7 cellular contexts compared by ENCODE assay signal in the genomic region with DNA sequence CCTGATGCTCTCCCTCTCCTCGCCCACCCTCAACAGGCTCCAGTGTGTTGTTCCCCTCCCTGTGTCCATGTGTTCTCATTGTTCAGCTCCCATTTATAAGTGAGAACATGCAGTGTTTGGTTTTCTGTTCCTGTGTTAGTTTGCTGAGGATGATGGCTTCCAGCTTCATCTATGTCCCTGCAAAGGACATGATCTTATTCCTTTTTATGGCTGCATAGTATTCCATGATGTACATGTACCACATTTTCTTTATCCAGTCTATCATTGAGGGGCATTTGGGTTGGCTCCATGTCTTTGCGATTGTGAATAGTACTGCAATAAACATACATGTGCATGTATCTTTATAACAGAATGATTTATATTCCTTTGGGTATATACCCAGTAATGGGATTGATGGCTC.
DNase-seq lines count a peak whose midpoint lies in the region; ATAC-seq and TF ChIP-seq lines count a peak whose summit lies in the region.
"Not testable (repeated sequence)": the region's sequence is repeated elsewhere in the genome, so short reads cannot be mapped to it uniquely, and the experiment has no call there.

No MANE protein-coding gene starts in this region.

- not testable (repeated sequence) for H3K36me3 ChIP-seq in HEK293 (ENCODE audit: control insufficient read depth in 2 of 2, insufficient read depth in 1 of 2, low read length in 2 of 2)

- not testable (repeated sequence) for TF ChIP-seq CTCF in HEK293 (tag by site-specific recombination; IDR thresholded peaks at IDR 0.05); activated CD8-positive, alpha-beta T cell treated with anti-CD3 and anti-CD28 coated beads for 36 hours (IDR thresholded peaks at IDR 0.05)

- not testable (repeated sequence) for H3K4me3 ChIP-seq in HEK293 (ENCODE audit: low read depth, low read length)

- POLR2A ChIA-PET in HEK293 (lab: Yijun Ruan, JAX), result not testable (repeated sequence)
- POLR2A ChIA-PET in activated CD8-positive, alpha-beta T cell treated with anti-CD3 and anti-CD28 coated beads for 36 hours (lab: Charles Lee), result interaction anchor here (1.0 kb wide), 1 partner anchor 29 kb away, joined by 5 read pairs; no protein-coding TSS in a partner anchor

- not testable (repeated sequence) for H3K9me3 ChIP-seq in HEK293 (ENCODE audit: control insufficient read depth, insufficient read depth, low read depth, low read length); T-helper 17 cell (ENCODE audit: control insufficient read depth, low read length, poor library complexity, severe bottlenecking)

- not testable (repeated sequence) for H3K4me3 Mint-ChIP-seq in T-helper 17 cell; activated CD8-positive, alpha-beta T cell treated with anti-CD3 and anti-CD28 coated beads for 36 hours; activated T-helper 17 cell treated with anti-CD3 and anti-CD28 coated beads, Interleukin-2, amount 50 U/mL, for 72 hours; activated naive CD8-positive, alpha-beta T cell treated with anti-CD3 and anti-CD28 coated beads for 36 hours; memory B cell; stimulated activated memory B cell treated with anti-CD40 and anti-IgM and Interleukin-4, amounts not matched to agents 10 μg/mL and 1 μg/mL and 100 μg/mL, for 72 hours

- not testable (repeated sequence) for H3K27me3 Mint-ChIP-seq in T-helper 17 cell; activated CD8-positive, alpha-beta T cell treated with anti-CD3 and anti-CD28 coated beads for 36 hours; activated T-helper 17 cell treated with anti-CD3 and anti-CD28 coated beads, Interleukin-2, amount 50 U/mL, for 72 hours; activated naive CD8-positive, alpha-beta T cell treated with anti-CD3 and anti-CD28 coated beads for 36 hours; memory B cell; stimulated activated memory B cell treated with anti-CD40 and anti-IgM and Interleukin-4, amounts not matched to agents 10 μg/mL and 1 μg/mL and 100 μg/mL, for 72 hours

- H3K9me3 Mint-ChIP-seq in activated CD8-positive, alpha-beta T cell treated with anti-CD3 and anti-CD28 coated beads for 36 hours; activated T-helper 17 cell treated with anti-CD3 and anti-CD28 coated beads, Interleukin-2, amount 50 U/mL, for 72 hours; activated naive CD8-positive, alpha-beta T cell treated with anti-CD3 and anti-CD28 coated beads for 36 hours; memory B cell; stimulated activated memory B cell treated with anti-CD40 and anti-IgM and Interleukin-4, amounts not matched to agents 10 μg/mL and 1 μg/mL and 100 μg/mL, for 72 hours: not testable (repeated sequence)

- CTCF ChIA-PET in HEK293 (lab: Yijun Ruan, JAX), result interaction anchor here (0.6 to 0.7 kb wide), 2 partner anchors 174 to 328 kb away, joined by 3 read pairs; no protein-coding TSS in a partner anchor
- CTCF ChIA-PET in activated CD8-positive, alpha-beta T cell treated with anti-CD3 and anti-CD28 coated beads for 36 hours (lab: Charles Lee), result interaction anchor here (0.7 kb wide), 1 partner anchor 23 kb away, joined by 3 read pairs; no protein-coding TSS in a partner anchor

- peaks cover 58% of the 10 kb centered on the region for H3K4me1 Mint-ChIP-seq in T-helper 17 cell
- H3K4me1 Mint-ChIP-seq in activated CD8-positive, alpha-beta T cell treated with anti-CD3 and anti-CD28 coated beads for 36 hours (ENCODE audit: low read depth), result peaks cover 75% of the 10 kb centered on the region
- peaks cover 55% of the 10 kb centered on the region for H3K4me1 Mint-ChIP-seq in activated T-helper 17 cell treated with anti-CD3 and anti-CD28 coated beads, Interleukin-2, amount 50 U/mL, for 72 hours
- peaks cover 57% of the 10 kb centered on the region for H3K4me1 Mint-ChIP-seq in activated naive CD8-positive, alpha-beta T cell treated with anti-CD3 and anti-CD28 coated beads for 36 hours
- H3K4me1 Mint-ChIP-seq in memory B cell, result peaks cover 47% of the 10 kb centered on the region
- H3K4me1 Mint-ChIP-seq in stimulated activated memory B cell treated with anti-CD40 and anti-IgM and Interleukin-4, amounts not matched to agents 10 μg/mL and 1 μg/mL and 100 μg/mL, for 72 hours, result peaks cover 75% of the 10 kb centered on the region

- not testable (repeated sequence) for H3K27ac ChIP-seq in HEK293 (ENCODE audit: extremely low read depth, low read depth, low read length)

- peak overlapping the region; percentile 72 for H3K27ac Mint-ChIP-seq in T-helper 17 cell
- H3K27ac Mint-ChIP-seq in activated CD8-positive, alpha-beta T cell treated with anti-CD3 and anti-CD28 coated beads for 36 hours, result peak overlapping the region; percentile 1
- peak overlapping the region; percentile 52 for H3K27ac Mint-ChIP-seq in activated T-helper 17 cell treated with anti-CD3 and anti-CD28 coated beads, Interleukin-2, amount 50 U/mL, for 72 hours
- peak overlapping the region; percentile 14 for H3K27ac Mint-ChIP-seq in activated naive CD8-positive, alpha-beta T cell treated with anti-CD3 and anti-CD28 coated beads for 36 hours
- peak overlapping the region; percentile 74 for H3K27ac Mint-ChIP-seq in memory B cell
- peak overlapping the region; percentile 74 for H3K27ac Mint-ChIP-seq in stimulated activated memory B cell treated with anti-CD40 and anti-IgM and Interleukin-4, amounts not matched to agents 10 μg/mL and 1 μg/mL and 100 μg/mL, for 72 hours

- H3K36me3 Mint-ChIP-seq in T-helper 17 cell (ENCODE audit: low read depth), result not testable (repeated sequence)
- H3K36me3 Mint-ChIP-seq in activated CD8-positive, alpha-beta T cell treated with anti-CD3 and anti-CD28 coated beads for 36 hours (ENCODE audit: low read depth), result peaks cover 45% of the 10 kb centered on the region
- peaks cover 65% of the 10 kb centered on the region for H3K36me3 Mint-ChIP-seq in activated T-helper 17 cell treated with anti-CD3 and anti-CD28 coated beads, Interleukin-2, amount 50 U/mL, for 72 hours (ENCODE audit: low read depth)
- H3K36me3 Mint-ChIP-seq in activated naive CD8-positive, alpha-beta T cell treated with anti-CD3 and anti-CD28 coated beads for 36 hours, result peaks cover 43% of the 10 kb centered on the region
- peaks cover 13% of the 10 kb centered on the region for H3K36me3 Mint-ChIP-seq in memory B cell
- peaks cover 20% of the 10 kb centered on the region for H3K36me3 Mint-ChIP-seq in stimulated activated memory B cell treated with anti-CD40 and anti-IgM and Interleukin-4, amounts not matched to agents 10 μg/mL and 1 μg/mL and 100 μg/mL, for 72 hours

- peaks cover 45% of the 10 kb centered on the region for H3K4me1 ChIP-seq in HEK293 (ENCODE audit: control insufficient read depth, insufficient read depth, low read length)

- ATAC-seq in T-helper 17 cell; activated CD8-positive, alpha-beta T cell treated with anti-CD3 and anti-CD28 coated beads for 36 hours; activated T-helper 17 cell treated with anti-CD3 and anti-CD28 coated beads, Interleukin-2, amount 50 U/mL, for 72 hours (replicated peaks); memory B cell (ENCODE audit: low read depth); stimulated activated memory B cell treated with anti-CD40 and anti-IgM and Interleukin-4, amounts not matched to agents 10 μg/mL and 1 μg/mL and 100 μg/mL, for 72 hours: not testable (repeated sequence)

- intact Hi-C loops in activated CD8-positive, alpha-beta T cell treated with anti-CD3 and anti-CD28 coated beads for 36 hours (cut with micrococcal nuclease), result not testable (repeated sequence)

- not testable (repeated sequence) for DNase-seq in T-helper 17 cell; activated CD8-positive, alpha-beta T cell treated with anti-CD3 and anti-CD28 coated beads for 36 hours; activated naive CD8-positive, alpha-beta T cell treated with anti-CD3 and anti-CD28 coated beads for 36 hours; memory B cell (ENCODE audit: low spot score in 2 of 2)

TF ChIP-seq in HEK293, 187 proteins besides CTCF, POLR2A, EP300 and RAD21:
- TF ChIP-seq ZNF146 (tag by site-specific recombination; IDR thresholded peaks at IDR 0.05) (peak; percentile 99), KLF9 (tag by site-specific recombination; IDR thresholded peaks at IDR 0.05; ENCODE audit: low read depth) (0 out of 2 replicates have a peak, but pooled peaks have one; percentile 12)
- TF ChIP-seq, protein P1, sequence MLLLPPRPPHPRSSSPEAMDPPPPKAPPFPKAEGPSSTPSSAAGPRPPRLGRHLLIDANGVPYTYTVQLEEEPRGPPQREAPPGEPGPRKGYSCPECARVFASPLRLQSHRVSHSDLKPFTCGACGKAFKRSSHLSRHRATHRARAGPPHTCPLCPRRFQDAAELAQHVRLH (tag by site-specific recombination; IDR thresholded peaks at IDR 0.05), result peak; percentile 91; the same call in 1 of the 2 replicates

Comparison
In these comparisons a context has a peak if more than half of its experiments do, and no peak if none do; other contexts are left out.
1. H3K27ac Mint-ChIP-seq: peak in every context shown above with its lines; median percentile 74 in memory B cell; 74 in stimulated activated memory B cell treated with anti-CD40 and anti-IgM and Interleukin-4, amounts not matched to agents 10 μg/mL and 1 μg/mL and 100 μg/mL, for 72 hours; 72 in T-helper 17 cell; 52 in activated T-helper 17 cell treated with anti-CD3 and anti-CD28 coated beads, Interleukin-2, amount 50 U/mL, for 72 hours; 14 in activated naive CD8-positive, alpha-beta T cell treated with anti-CD3 and anti-CD28 coated beads for 36 hours; 1 in activated CD8-positive, alpha-beta T cell treated with anti-CD3 and anti-CD28 coated beads for 36 hours.